Comparison of ENCODE assay signal across 15 cellular contexts in the genomic region with DNA sequence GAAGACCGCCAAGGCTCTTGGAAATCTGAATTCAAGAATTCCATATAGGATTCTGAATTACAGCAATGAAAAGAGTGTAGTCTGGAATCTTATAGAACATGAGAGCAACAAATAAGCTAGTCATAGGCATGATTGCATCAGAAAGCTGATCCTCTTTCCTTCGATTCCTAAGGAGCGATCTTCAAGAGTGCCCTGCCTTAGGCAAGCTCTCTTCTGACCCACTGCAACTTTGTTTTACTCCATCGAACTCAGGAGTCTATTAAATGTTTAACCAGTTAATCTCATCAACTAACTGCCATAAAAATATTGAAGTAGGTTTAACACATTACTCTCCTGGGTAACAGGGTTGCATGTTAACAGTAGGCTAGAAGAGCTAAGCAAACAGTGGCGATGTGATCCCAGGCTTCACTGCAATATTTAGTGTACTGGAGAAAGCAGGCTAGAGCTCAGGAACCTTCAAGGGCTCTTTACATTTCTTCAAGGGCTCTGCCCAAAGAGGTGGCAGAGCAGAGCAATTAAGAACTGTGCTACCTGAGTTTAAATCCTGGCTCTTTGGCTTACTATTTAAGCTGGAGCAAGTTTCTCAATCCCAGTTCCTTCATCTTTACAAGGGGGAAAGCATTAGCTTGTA.
DNase-seq lines count a peak whose midpoint lies in the region; ATAC-seq, FAIRE-seq and TF ChIP-seq lines count a peak whose summit lies in the region.
"Had no signal": no experiment of that assay in that cellular context is flagged by ENCODE, and none has a peak within 500 bp of the region (broad histone marks: within the 10 kb centered on the region; RNA-seq: fewer than 3 reads in every experiment).

No MANE protein-coding gene starts in this region.

- WGBS in small intestine, 3 donors: 24 to 62% (median 53%) methylated on average over 5 of the region's 5 CpGs

- no peak for TF ChIP-seq CTCF in epithelial cell of esophagus (IDR thresholded peaks at IDR 0.05; ENCODE audit: insufficient read depth, low read depth, low read length, missing control alignments)

- H3K4me1 ChIP-seq in small intestine (ENCODE audit: control insufficient read depth in 2 of 2, insufficient read depth in 1 of 2, low read depth in 1 of 2, low read length in 1 of 2): no peaks in the 10 kb centered on the region
- H3K4me1 ChIP-seq: Caco-2, Peyer's patch had no signal

- no peak for ATAC-seq in activated naive CD8-positive, alpha-beta T cell treated with anti-CD3 and anti-CD28 coated beads, Interleukin-2, amount 50 U/mL, for 24 hours

- no peak for FAIRE-seq in small intestine (lab: Jason Lieb, UNC)

- no peak overlapping the region for H3K4me3 Mint-ChIP-seq in activated naive CD8-positive, alpha-beta T cell treated with anti-CD3 and anti-CD28 coated beads, Interleukin-2, amount 50 U/mL, for 24 hours

- no peaks in the 10 kb centered on the region for H3K9me3 Mint-ChIP-seq in activated naive CD8-positive, alpha-beta T cell treated with anti-CD3 and anti-CD28 coated beads, Interleukin-2, amount 50 U/mL, for 24 hours

- no peak overlapping the region for H3K27ac ChIP-seq in small intestine (ENCODE audit: low read depth in 1 of 2, low read length in 1 of 2)
- H3K27ac ChIP-seq: KMS-11, Peyer's patch had no signal

- H3K27me3 ChIP-seq in small intestine (ENCODE audit: control insufficient read depth in 2 of 2, insufficient read depth in 2 of 2, low read length in 2 of 2): no peaks in the 10 kb centered on the region
- H3K27me3 ChIP-seq: Peyer's patch had no signal

- H3K36me3 ChIP-seq in small intestine (ENCODE audit: control insufficient read depth in 2 of 2, insufficient read depth in 2 of 2, low read length in 2 of 2): no peaks in the 10 kb centered on the region
- H3K36me3 ChIP-seq: Peyer's patch had no signal

- DNase-seq in DMS53 treated with DMSO at 0.1 percent for 48 hours (lab: John Stamatoyannopoulos, UW; ENCODE audit: unreplicated experiment) (peak; percentile 54), NCI-H2029 treated with DMSO at 0.1 percent for 48 hours (lab: John Stamatoyannopoulos, UW) (peak; percentile 43), epithelial cell of esophagus (ENCODE audit: low read depth) (peak; percentile 8), small intestine (peak; percentile 3), NCI-H226 (no peak), EL (no peak), HuH-7.5 (ENCODE audit: low spot score) (no peak)
- no peak for DNase-seq in activated naive CD8-positive, alpha-beta T cell treated with anti-CD3 and anti-CD28 coated beads, Interleukin-2, amount 50 U/mL, for 24 hours
- DNase-seq: Caco-2, H7, NCI-H1092 treated with DMSO at 0.1 percent for 48 hours, NCI-H1694, NCI-H2227 treated with DMSO at 0.1 percent for 48 hours, Peyer's patch had no signal

- no peaks in the 10 kb centered on the region for H3K4me1 Mint-ChIP-seq in activated naive CD8-positive, alpha-beta T cell treated with anti-CD3 and anti-CD28 coated beads, Interleukin-2, amount 50 U/mL, for 24 hours

- no peak overlapping the region for H3K27ac Mint-ChIP-seq in activated naive CD8-positive, alpha-beta T cell treated with anti-CD3 and anti-CD28 coated beads, Interleukin-2, amount 50 U/mL, for 24 hours

- no peaks in the 10 kb centered on the region for H3K9me3 ChIP-seq in small intestine (ENCODE audit: control insufficient read depth, low read depth)
- H3K9me3 ChIP-seq: Caco-2, Peyer's patch had no signal

- peaks cover 3% of the 10 kb centered on the region for H3K27me3 Mint-ChIP-seq in activated naive CD8-positive, alpha-beta T cell treated with anti-CD3 and anti-CD28 coated beads, Interleukin-2, amount 50 U/mL, for 24 hours

- H3K36me3 Mint-ChIP-seq in activated naive CD8-positive, alpha-beta T cell treated with anti-CD3 and anti-CD28 coated beads, Interleukin-2, amount 50 U/mL, for 24 hours (ENCODE audit: low read depth): no peaks in the 10 kb centered on the region

- no peak overlapping the region for H3K4me3 ChIP-seq in epithelial cell of esophagus (ENCODE audit: low read length)
- H3K4me3 ChIP-seq in small intestine (ENCODE audit: low read depth in 1 of 2, low read length in 2 of 2): no peak overlapping the region
- H3K4me3 ChIP-seq: Peyer's patch had no signal

Comparison
In these comparisons a context has a peak if more than half of its experiments do, and no peak if none do; other contexts are left out.
1. DNase-seq: peak in DMS53 treated with DMSO at 0.1 percent for 48 hours (single experiment), NCI-H2029 treated with DMSO at 0.1 percent for 48 hours (single experiment), epithelial cell of esophagus (single experiment) and small intestine (single experiment); none in NCI-H226 (single experiment), activated naive CD8-positive, alpha-beta T cell treated with anti-CD3 and anti-CD28 coated beads, Interleukin-2, amount 50 U/mL, for 24 hours (single experiment), EL (single experiment) and HuH-7.5 (single experiment).